ENCODE assay signal across 19 cellular contexts in the genomic region with DNA sequence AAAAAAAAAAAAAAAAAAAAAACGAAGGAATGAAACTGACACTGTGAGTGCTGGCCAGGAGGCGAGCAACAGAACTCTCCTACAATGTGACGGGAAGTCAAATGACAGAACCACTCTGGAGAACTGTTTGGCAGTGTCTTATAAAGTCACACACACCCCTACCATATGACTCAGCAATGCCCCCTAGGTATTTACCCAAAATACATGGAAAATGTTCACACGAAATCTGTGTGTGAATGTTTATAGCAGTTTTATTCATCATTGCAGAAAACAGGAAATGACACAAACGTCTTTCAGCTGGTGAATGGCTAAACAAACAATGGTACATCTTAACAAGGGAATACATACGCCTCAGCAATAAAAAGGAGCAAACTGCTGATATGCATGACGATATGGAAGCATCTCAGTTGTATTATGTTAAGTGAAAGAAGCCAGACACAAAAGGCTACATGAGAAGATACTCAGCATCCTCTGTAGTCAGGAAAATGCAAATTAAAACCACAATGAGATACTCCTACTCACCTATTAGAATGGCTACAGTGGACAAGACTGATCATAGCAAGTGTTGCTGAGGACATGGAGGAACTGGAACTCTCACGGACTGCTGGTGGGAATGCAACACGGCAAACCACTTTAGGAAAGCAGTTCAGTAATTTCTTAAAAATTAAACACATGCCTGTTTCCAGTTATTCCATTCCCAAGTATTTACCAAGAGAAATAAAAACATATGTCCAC.
DNase-seq lines count a peak whose midpoint lies in the region; ATAC-seq and TF ChIP-seq lines count a peak whose summit lies in the region.
"Had no signal": no experiment of that assay in that cellular context is flagged by ENCODE, and none has a peak within 500 bp of the region (broad histone marks: within the 10 kb centered on the region; RNA-seq: fewer than 3 reads in every experiment).

No MANE protein-coding gene starts in this region.

- no peaks in the 10 kb centered on the region for H3K79me2 ChIP-seq in osteoblast (ENCODE audit: insufficient read depth, low read length)

- H3K4me2 ChIP-seq in osteoblast (ENCODE audit: insufficient read depth, low read length), result no peak overlapping the region

- WGBS in lower leg skin, 2 donors, result 68 to 70% methylated on average over 9 of the region's 9 CpGs

- H3K27me3 ChIP-seq in Panc1 (ENCODE audit: control insufficient read depth, insufficient read depth, low read length) (no peaks in the 10 kb centered on the region), osteoblast (ENCODE audit: insufficient read depth, low read length) (no peaks in the 10 kb centered on the region)
- H3K27me3 ChIP-seq: left lung, Peyer's patch, stomach had no signal

- in situ Hi-C loops in Panc1 (cut with HindIII; ENCODE audit: low pct_unique_long_range_greater_than_20kb, low sequenced_read_pairs), result no loop called here

- peaks cover 16% of the 10 kb centered on the region for H4K20me1 ChIP-seq in osteoblast (ENCODE audit: insufficient read depth, low read length)

- no peaks in the 10 kb centered on the region for H3K9me3 ChIP-seq in Panc1 (ENCODE audit: control insufficient read depth, insufficient read depth, low read depth, low read length)
- H3K9me3 ChIP-seq in osteoblast (ENCODE audit: low read depth, low read length), result no peaks in the 10 kb centered on the region
- H3K9me3 ChIP-seq: left lung, Peyer's patch, stomach had no signal

- TF ChIP-seq POLR2A in lower leg skin (IDR thresholded peaks at IDR 0.05), result no peak

- H3K4me1 ChIP-seq in Panc1 (ENCODE audit: control insufficient read depth, insufficient read depth, low read length) (no peaks in the 10 kb centered on the region), osteoblast (ENCODE audit: insufficient read depth, low read length) (peaks cover 10% of the 10 kb centered on the region)
- H3K4me1 ChIP-seq: Peyer's patch, stomach had no signal

- POLR2A ChIA-PET in Panc1 (lab: Charles Lee), result no interaction called here

- DNase-seq in NCI-H2081 treated with DMSO at 0.1 percent for 48 hours (lab: John Stamatoyannopoulos, UW) (peak; percentile 42), NCI-H2081 (lab: John Stamatoyannopoulos, UW) (no peak), Panc1 (ENCODE audit: low read depth, low spot score) (peak; percentile 76), ecto neural progenitor cell (ENCODE audit: low spot score) (peak; percentile 2), osteoblast (ENCODE audit: insufficient read length, low spot score, missing footprints) (no peak), NCI-H2171 (lab: John Stamatoyannopoulos, UW) (no peak), lower leg skin (ENCODE audit: low spot score in 2 of 2) (no peak)
- no peak for DNase-seq in effector CD8-positive, alpha-beta T cell (lab: John Stamatoyannopoulos, UW)
- DNase-seq: 8988T; activated naive CD8-positive, alpha-beta T cell treated with anti-CD3 and anti-CD28 coated beads, Interleukin-2, amount 10 ng/mL, durations not matched to agents 7 days and 5 days; C1 segment of cervical spinal cord; effector CD4-positive, alpha-beta T cell; left lung; NCI-H69; occipital lobe; stimulated activated CD4-positive, alpha-beta T cell treated with anti-CD3 and anti-CD28 coated beads, Interleukin-1b, Interleukin-23, amount 100 ng/mL, for 48 hours; stomach had no signal

- intact Hi-C loops in Panc1 (cut with micrococcal nuclease; ENCODE audit: unreplicated experiment) (no loop called here), lower leg skin (cut with DNase I; ENCODE audit: low total_unique reads) (loop anchor here (10.0 kb wide), 1 partner anchor 1224 kb away; no protein-coding TSS in a partner anchor)

- no peak for TF ChIP-seq CTCF in Panc1 (IDR thresholded peaks at IDR 0.05)
- no peak for TF ChIP-seq CTCF in osteoblast (IDR thresholded peaks at IDR 0.05; ENCODE audit: extremely low read depth, low read depth, low read length)
- no peak for TF ChIP-seq CTCF in lower leg skin (IDR thresholded peaks at IDR 0.05)

- no peak overlapping the region for H2AFZ ChIP-seq in osteoblast (ENCODE audit: low read length)

- H3K36me3 ChIP-seq in Panc1 (ENCODE audit: control insufficient read depth, insufficient read depth, low read length) (no peaks in the 10 kb centered on the region), osteoblast (ENCODE audit: insufficient read depth, low read length) (no peaks in the 10 kb centered on the region)
- H3K36me3 ChIP-seq: left lung, Peyer's patch, stomach had no signal

- no peak overlapping the region for H3K4me3 ChIP-seq in Panc1 (ENCODE audit: low read depth in 2 of 2, low read length in 2 of 2)
- peak overlapping the region; percentile 28 for H3K4me3 ChIP-seq in osteoblast (ENCODE audit: insufficient read depth, low read length)
- H3K4me3 ChIP-seq in lower leg skin (ENCODE audit: low read depth, poor library complexity, severe bottlenecking), result no peak overlapping the region
- H3K4me3 ChIP-seq: left lung, Peyer's patch, stomach had no signal

- CTCF ChIA-PET in Panc1 (lab: Charles Lee), result no interaction called here

- ATAC-seq in Panc1, result peak; percentile 83
- ATAC-seq: left lung, sciatic nerve had no signal

- no peak overlapping the region for H3K27ac ChIP-seq in Panc1 (ENCODE audit: low read length)
- no peak overlapping the region for H3K27ac ChIP-seq in osteoblast (ENCODE audit: low read depth, low read length)
- H3K27ac ChIP-seq: left lung, Peyer's patch, stomach had no signal

- no TSS peak for BruUV-seq in Panc1 (replicated peaks; lab: Mats Ljungman, UMichigan)

Comparison
In these comparisons a context has a peak if more than half of its experiments do, and no peak if none do; other contexts are left out.
1. DNase-seq: peak in NCI-H2081 treated with DMSO at 0.1 percent for 48 hours (single experiment), Panc1 (single experiment) and ecto neural progenitor cell (single experiment); none in NCI-H2081 (0 of 2), osteoblast (single experiment), effector CD8-positive, alpha-beta T cell (single experiment), NCI-H2171 (single experiment) and lower leg skin (0 of 2).